12 cellular contexts compared by ENCODE assay signal in genomic region chr7:93178213-93178612, GRCh38. TPM values are rescaled to one million over a fixed set of nuclear protein-coding genes. Genes with fewer than 3 reads are reported as not detected.
A peak's percentile ranks its signal among the peaks of the same experiment; 100 is the strongest.
DNase-seq lines count a peak whose midpoint lies in the region; ATAC-seq, FAIRE-seq and TF ChIP-seq lines count a peak whose summit lies in the region.
"Had no signal": no experiment of that assay in that cellular context is flagged by ENCODE, and none has a peak within 500 bp of the region (broad histone marks: within the 10 kb centered on the region; RNA-seq: fewer than 3 reads in every experiment).

No MANE protein-coding gene starts in this region.

- H3K27ac Mint-ChIP-seq in GM23338 = no peak overlapping the region
- H3K27ac Mint-ChIP-seq: activated B cell treated with CpG ODN at 0.5 μM for 24 hours, mesothelial cell of epicardium had no signal

- no peaks in the 10 kb centered on the region for H3K36me3 ChIP-seq in GM23338 (ENCODE audit: insufficient read depth)
- no peaks in the 10 kb centered on the region for H3K36me3 ChIP-seq in left lung

- H3K9me3 Mint-ChIP-seq in GM23338 = peaks cover 6% of the 10 kb centered on the region; the same call in 1 of the 3 replicates
- H3K9me3 Mint-ChIP-seq: activated B cell treated with CpG ODN at 0.5 μM for 24 hours; central memory CD8-positive, alpha-beta T cell had no signal

- no peaks in the 10 kb centered on the region for H3K27me3 ChIP-seq in GM23338 (ENCODE audit: insufficient read depth)
- H3K27me3 ChIP-seq in left lung = no peaks in the 10 kb centered on the region

- H3K4me2 ChIP-seq in GM23338 = no peak overlapping the region

- FAIRE-seq in RCC 7860 (lab: Jason Lieb, UNC) = no peak

- no peaks in the 10 kb centered on the region for H3K36me3 Mint-ChIP-seq in GM23338 (ENCODE audit: low read depth)
- H3K36me3 Mint-ChIP-seq: mesothelial cell of epicardium had no signal

- H3K4me3 Mint-ChIP-seq in GM23338 = no peak overlapping the region
- H3K4me3 Mint-ChIP-seq: activated B cell treated with CpG ODN at 0.5 μM for 24 hours; central memory CD8-positive, alpha-beta T cell; mesothelial cell of epicardium had no signal

- no peaks in the 10 kb centered on the region for H3K4me1 Mint-ChIP-seq in GM23338
- H3K4me1 Mint-ChIP-seq: activated B cell treated with CpG ODN at 0.5 μM for 24 hours; central memory CD8-positive, alpha-beta T cell; mesothelial cell of epicardium had no signal

- intact Hi-C loops in left lung (cut with DNase I) = no loop called here

- peaks cover 3% of the 10 kb centered on the region for H3K27me3 Mint-ChIP-seq in GM23338 (ENCODE audit: insufficient read depth, low read depth, poor library complexity)

- H3K4me3 ChIP-seq in GM23338 = no peak overlapping the region
- H3K4me3 ChIP-seq in epithelial cell of proximal tubule (ENCODE audit: low read depth, low read length) = no peak overlapping the region
- H3K4me3 ChIP-seq in left lung = no peak overlapping the region

- DNase-seq in A172 (ENCODE audit: low spot score) = peak; percentile 25
- peak; percentile 17 for DNase-seq in GM23338 (ENCODE audit: low spot score)
- peak; percentile 77 for DNase-seq in NCI-H748 treated with DMSO at 0.1 percent for 48 hours (lab: John Stamatoyannopoulos, UW)
- no peak for DNase-seq in epithelial cell of proximal tubule (ENCODE audit: low read depth)
- DNase-seq in RCC 7860 (ENCODE audit: low spot score) = no peak
- DNase-seq in left lung = no peak
- DNase-seq: activated B cell treated with CpG ODN at 0.5 μM for 24 hours; stimulated activated CD4-positive, alpha-beta T cell treated with anti-CD3 and anti-CD28 coated beads, Interleukin-4, amount 100 ng/mL, for 4 hours had no signal

- no peaks in the 10 kb centered on the region for H3K79me2 ChIP-seq in GM23338 (replicated peaks; ENCODE audit: insufficient read depth)

- no peaks in the 10 kb centered on the region for H4K20me1 ChIP-seq in GM23338 (replicated peaks; ENCODE audit: insufficient read depth)

- peaks cover 14% of the 10 kb centered on the region for H3K9me2 ChIP-seq in GM23338 (ENCODE audit: insufficient read depth)

- TF ChIP-seq CTCF in GM23338 (conservative IDR thresholded peaks at IDR 0.05; ENCODE audit: low read depth in 2 of 2) = peak in 1 of 2 experiments; percentile 25; a peak in 2 of 4 replicates
- TF ChIP-seq CTCF in epithelial cell of proximal tubule (conservative IDR thresholded peaks at IDR 0.05; ENCODE audit: low read depth, low read length) = peak; percentile 45
- no peak for TF ChIP-seq CTCF in left lung (IDR thresholded peaks at IDR 0.05)

- H3K9me3 ChIP-seq in left lung = peaks cover 0 to 2% of the 10 kb centered on the region in 2 donors

- H2AFZ ChIP-seq in GM23338 = no peak overlapping the region

- no peaks in the 10 kb centered on the region for H3F3A ChIP-seq in GM23338 (replicated peaks; ENCODE audit: low read depth)

- no peak for ATAC-seq in GM23338
- ATAC-seq in HG02938 (IDR thresholded peaks at IDR 0.05; ENCODE audit: unreplicated experiment) = no peak
- no peak for ATAC-seq in GM18498 (IDR thresholded peaks at IDR 0.05; ENCODE audit: unreplicated experiment)
- ATAC-seq in left lung = no peak

- H3K27ac ChIP-seq in GM23338 (ENCODE audit: low read depth) (no peak overlapping the region), left lung (no peak overlapping the region)

- no peaks in the 10 kb centered on the region for H3K4me1 ChIP-seq in GM23338 (ENCODE audit: insufficient read depth)
- no peaks in the 10 kb centered on the region for H3K4me1 ChIP-seq in left lung

TF ChIP-seq in GM23338, 12 proteins besides CTCF, POLR2A, EP300 and RAD21 (continues in another document):
- TF ChIP-seq ZNF114 (CRISPR knock-in tag; IDR thresholded peaks at IDR 0.05) (no peak), ZNF462 (CRISPR knock-in tag; IDR thresholded peaks at IDR 0.05) (no peak), STAT1 (IDR thresholded peaks at IDR 0.05; ENCODE audit: unreplicated experiment) (no peak), EZH2 (IDR thresholded peaks at IDR 0.05; ENCODE audit: low read depth, unreplicated experiment) (no peak), NANOG (IDR thresholded peaks at IDR 0.05; ENCODE audit: borderline replicate concordance) (no peak)

RNA-seq across cellular contexts. Expression of gene SAMD9L, which starts 30.0 kb away (rescaled TPM):
- total RNA-seq in A172 (2014; rRNA removed; shearing (Covaris generic)) = 28.4 and 37.7 TPM in 2 replicates
- total RNA-seq in GM23338 (2014; rRNA removed; shearing (Covaris generic)) = not detected in 2 replicates
- not detected in 2 replicates for polyA plus RNA-seq in GM23338 (2016; fragmentation: Nextera tagmentation; extraction: Ambion mirVana)
- total RNA-seq in epithelial cell of proximal tubule (0.07 and 0.69 TPM in 2 replicates), left lung (10 to 100 TPM; 32.4 to 42.4 TPM)

RNA-seq across cellular contexts. Expression of gene HEPACAM2, which starts 48.1 kb away (rescaled TPM):
- not detected in 2 replicates for total RNA-seq in A172 (2014; rRNA removed; shearing (Covaris generic))
- total RNA-seq in GM23338 (2014; rRNA removed; shearing (Covaris generic)) = not detected in 2 replicates
- polyA plus RNA-seq in GM23338 (2016; fragmentation: Nextera tagmentation; extraction: Ambion mirVana) = not detected in 2 replicates
- total RNA-seq in epithelial cell of proximal tubule = not detected in 2 replicates
- not detected for total RNA-seq in left lung
- total RNA-seq: activated B cell treated with CpG ODN at 0.5 μM for 24 hours, mesothelial cell of epicardium had no signal

RNA-seq across cellular contexts. Expression of gene VPS50, which starts 54.0 kb away (rescaled TPM):
- total RNA-seq in A172 (2014; rRNA removed; shearing (Covaris generic)) = 54.3 and 56.0 TPM in 2 replicates
- 12.3 and 20.5 TPM in 2 replicates for total RNA-seq in GM23338 (2014; rRNA removed; shearing (Covaris generic))
- 3.2 and 4.3 TPM in 2 replicates for polyA plus RNA-seq in GM23338 (2016; fragmentation: Nextera tagmentation; extraction: Ambion mirVana)
- 14.6 and 16.2 TPM in 2 replicates for total RNA-seq in epithelial cell of proximal tubule
- total RNA-seq in left lung = 10 to 100 TPM; 28.6 to 28.8 TPM

Comparison
In these comparisons a context has a peak if more than half of its experiments do, and no peak if none do; other contexts are left out.
1. DNase-seq: peak in A172 (single experiment), GM23338 (single experiment) and NCI-H748 treated with DMSO at 0.1 percent for 48 hours (single experiment); none in epithelial cell of proximal tubule (single experiment), RCC 7860 (single experiment) and left lung (0 of 2).
2. RNA of gene SAMD9L, which starts 30.0 kb away (total RNA-seq): 32.4 to 42.4 TPM in left lung and 28.4 to 37.7 TPM in A172; 0.07 to 0.69 TPM in epithelial cell of proximal tubule and not detected in GM23338; every median in the first group is over 10 times any median in the second.